Comparison of ENCODE assay signal across 8 cellular contexts in genomic region chr18:34222396-34223163, GRCh38.
DNase-seq lines count a peak whose midpoint lies in the region; ATAC-seq lines count a peak whose summit lies in the region.

No MANE protein-coding gene starts in this region.

- peaks cover 40 to 54% of the 10 kb centered on the region in 2 donors for H3K27me3 Mint-ChIP-seq in stimulated activated naive B cell treated with anti-CD40 and anti-IgM and Interleukin-4, amounts not matched to agents 10 μg/mL and 1 μg/mL and 100 μg/mL, for 72 hours

- H3K4me1 Mint-ChIP-seq in stimulated activated naive B cell treated with anti-CD40 and anti-IgM and Interleukin-4, amounts not matched to agents 10 μg/mL and 1 μg/mL and 100 μg/mL, for 72 hours, result peaks cover 10 to 15% of the 10 kb centered on the region in 2 donors

- peaks cover 0 to 1% of the 10 kb centered on the region in 2 donors for H3K9me3 Mint-ChIP-seq in stimulated activated naive B cell treated with anti-CD40 and anti-IgM and Interleukin-4, amounts not matched to agents 10 μg/mL and 1 μg/mL and 100 μg/mL, for 72 hours

- H3K27ac Mint-ChIP-seq in stimulated activated naive B cell treated with anti-CD40 and anti-IgM and Interleukin-4, amounts not matched to agents 10 μg/mL and 1 μg/mL and 100 μg/mL, for 72 hours, result peak overlapping the region; percentile 37

- peak overlapping the region; percentile 46 for H3K4me3 Mint-ChIP-seq in stimulated activated naive B cell treated with anti-CD40 and anti-IgM and Interleukin-4, amounts not matched to agents 10 μg/mL and 1 μg/mL and 100 μg/mL, for 72 hours

- no peaks in the 10 kb centered on the region for H3K36me3 Mint-ChIP-seq in stimulated activated naive B cell treated with anti-CD40 and anti-IgM and Interleukin-4, amounts not matched to agents 10 μg/mL and 1 μg/mL and 100 μg/mL, for 72 hours

- ATAC-seq in GM19324 (IDR thresholded peaks at IDR 0.05; ENCODE audit: low FRiP score, unreplicated experiment), result peak; percentile 54
- peak in 1 of 2 donors; percentile 46 for ATAC-seq in stimulated activated naive B cell treated with anti-CD40 and anti-IgM and Interleukin-4, amounts not matched to agents 10 μg/mL and 1 μg/mL and 100 μg/mL, for 72 hours (replicated peaks)

- DNase-seq in NCI-H1436 (lab: John Stamatoyannopoulos, UW) (peak; percentile 48), astrocyte of the hippocampus (ENCODE audit: low read depth, low spot score) (peak; percentile 55), iris pigment epithelial cell (ENCODE audit: low read depth) (peak; percentile 3)
- no peak for DNase-seq in stimulated activated naive B cell treated with anti-CD40 and anti-IgM and Interleukin-4, amounts not matched to agents 10 μg/mL and 1 μg/mL and 100 μg/mL, for 72 hours
- DNase-seq in central memory CD4-positive, alpha-beta T cell, result no peak
- no peak for DNase-seq in activated CD4-positive, alpha-beta T cell treated with anti-CD3 and anti-CD28 coated beads, Interleukin-2, amount 50 U/mL, for 1 hour
- no peak for DNase-seq in activated CD4-positive, CD25-positive, alpha-beta regulatory T cell (lab: John Stamatoyannopoulos, UW)

Comparison
In these comparisons a context has a peak if more than half of its experiments do, and no peak if none do; other contexts are left out.
1. DNase-seq: peak in NCI-H1436 (single experiment), astrocyte of the hippocampus (single experiment) and iris pigment epithelial cell (single experiment); none in stimulated activated naive B cell treated with anti-CD40 and anti-IgM and Interleukin-4, amounts not matched to agents 10 μg/mL and 1 μg/mL and 100 μg/mL, for 72 hours (single experiment), central memory CD4-positive, alpha-beta T cell (single experiment), activated CD4-positive, alpha-beta T cell treated with anti-CD3 and anti-CD28 coated beads, Interleukin-2, amount 50 U/mL, for 1 hour (single experiment) and activated CD4-positive, CD25-positive, alpha-beta regulatory T cell (0 of 4).